1 cellular context compared by ENCODE assay signal in the genomic region with DNA sequence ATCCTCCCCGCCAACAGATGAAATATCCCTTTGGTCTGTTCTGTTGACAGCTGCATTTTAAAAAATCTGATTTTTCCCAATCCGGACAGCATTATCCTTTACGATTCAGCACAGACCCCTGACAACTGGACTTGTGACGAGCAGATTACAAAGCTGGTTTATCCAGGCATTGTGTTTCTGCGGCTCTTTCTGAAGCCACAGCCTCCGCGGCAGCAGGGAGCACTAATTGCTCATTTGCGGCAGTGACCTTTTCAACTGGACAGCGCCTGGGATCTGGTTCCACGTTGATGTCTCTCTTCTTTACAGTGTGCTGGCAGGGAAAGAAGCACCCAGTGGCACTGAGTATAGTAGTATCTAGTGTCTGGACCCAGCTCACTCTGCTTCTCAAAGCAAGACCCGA.
TF ChIP-seq lines count a peak whose summit lies in the region.

No MANE protein-coding gene starts in this region.

TF ChIP-seq in GM23338, 12 proteins besides CTCF, POLR2A, EP300 and RAD21 (continued from another document):
- TF ChIP-seq, protein P1, sequence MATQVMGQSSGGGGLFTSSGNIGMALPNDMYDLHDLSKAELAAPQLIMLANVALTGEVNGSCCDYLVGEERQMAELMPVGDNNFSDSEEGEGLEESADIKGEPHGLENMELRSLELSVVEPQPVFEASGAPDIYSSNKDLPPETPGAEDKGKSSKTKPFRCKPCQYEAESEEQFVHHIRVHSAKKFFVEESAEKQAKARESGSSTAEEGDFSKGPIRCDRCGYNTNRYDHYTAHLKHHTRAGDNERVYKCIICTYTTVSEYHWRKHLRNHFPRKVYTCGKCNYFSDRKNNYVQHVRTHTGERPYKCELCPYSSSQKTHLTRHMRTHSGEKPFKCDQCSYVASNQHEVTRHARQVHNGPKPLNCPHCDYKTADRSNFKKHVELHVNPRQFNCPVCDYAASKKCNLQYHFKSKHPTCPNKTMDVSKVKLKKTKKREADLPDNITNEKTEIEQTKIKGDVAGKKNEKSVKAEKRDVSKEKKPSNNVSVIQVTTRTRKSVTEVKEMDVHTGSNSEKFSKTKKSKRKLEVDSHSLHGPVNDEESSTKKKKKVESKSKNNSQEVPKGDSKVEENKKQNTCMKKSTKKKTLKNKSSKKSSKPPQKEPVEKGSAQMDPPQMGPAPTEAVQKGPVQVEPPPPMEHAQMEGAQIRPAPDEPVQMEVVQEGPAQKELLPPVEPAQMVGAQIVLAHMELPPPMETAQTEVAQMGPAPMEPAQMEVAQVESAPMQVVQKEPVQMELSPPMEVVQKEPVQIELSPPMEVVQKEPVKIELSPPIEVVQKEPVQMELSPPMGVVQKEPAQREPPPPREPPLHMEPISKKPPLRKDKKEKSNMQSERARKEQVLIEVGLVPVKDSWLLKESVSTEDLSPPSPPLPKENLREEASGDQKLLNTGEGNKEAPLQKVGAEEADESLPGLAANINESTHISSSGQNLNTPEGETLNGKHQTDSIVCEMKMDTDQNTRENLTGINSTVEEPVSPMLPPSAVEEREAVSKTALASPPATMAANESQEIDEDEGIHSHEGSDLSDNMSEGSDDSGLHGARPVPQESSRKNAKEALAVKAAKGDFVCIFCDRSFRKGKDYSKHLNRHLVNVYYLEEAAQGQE (IDR thresholded peaks at IDR 0.05; ENCODE audit: unreplicated experiment), result no peak
- TF ChIP-seq ZNF331 (CRISPR knock-in tag; IDR thresholded peaks at IDR 0.05; ENCODE audit: low read depth), result no peak
- TF ChIP-seq STAT1 (IDR thresholded peaks at IDR 0.05; ENCODE audit: unreplicated experiment), result no peak
- TF ChIP-seq EZH2 (IDR thresholded peaks at IDR 0.05; ENCODE audit: low read depth, unreplicated experiment), result no peak
- no peak for TF ChIP-seq ETS1 (IDR thresholded peaks at IDR 0.05)
- TF ChIP-seq ZNF114 (CRISPR knock-in tag; IDR thresholded peaks at IDR 0.05), result no peak
- TF ChIP-seq, protein P2, sequence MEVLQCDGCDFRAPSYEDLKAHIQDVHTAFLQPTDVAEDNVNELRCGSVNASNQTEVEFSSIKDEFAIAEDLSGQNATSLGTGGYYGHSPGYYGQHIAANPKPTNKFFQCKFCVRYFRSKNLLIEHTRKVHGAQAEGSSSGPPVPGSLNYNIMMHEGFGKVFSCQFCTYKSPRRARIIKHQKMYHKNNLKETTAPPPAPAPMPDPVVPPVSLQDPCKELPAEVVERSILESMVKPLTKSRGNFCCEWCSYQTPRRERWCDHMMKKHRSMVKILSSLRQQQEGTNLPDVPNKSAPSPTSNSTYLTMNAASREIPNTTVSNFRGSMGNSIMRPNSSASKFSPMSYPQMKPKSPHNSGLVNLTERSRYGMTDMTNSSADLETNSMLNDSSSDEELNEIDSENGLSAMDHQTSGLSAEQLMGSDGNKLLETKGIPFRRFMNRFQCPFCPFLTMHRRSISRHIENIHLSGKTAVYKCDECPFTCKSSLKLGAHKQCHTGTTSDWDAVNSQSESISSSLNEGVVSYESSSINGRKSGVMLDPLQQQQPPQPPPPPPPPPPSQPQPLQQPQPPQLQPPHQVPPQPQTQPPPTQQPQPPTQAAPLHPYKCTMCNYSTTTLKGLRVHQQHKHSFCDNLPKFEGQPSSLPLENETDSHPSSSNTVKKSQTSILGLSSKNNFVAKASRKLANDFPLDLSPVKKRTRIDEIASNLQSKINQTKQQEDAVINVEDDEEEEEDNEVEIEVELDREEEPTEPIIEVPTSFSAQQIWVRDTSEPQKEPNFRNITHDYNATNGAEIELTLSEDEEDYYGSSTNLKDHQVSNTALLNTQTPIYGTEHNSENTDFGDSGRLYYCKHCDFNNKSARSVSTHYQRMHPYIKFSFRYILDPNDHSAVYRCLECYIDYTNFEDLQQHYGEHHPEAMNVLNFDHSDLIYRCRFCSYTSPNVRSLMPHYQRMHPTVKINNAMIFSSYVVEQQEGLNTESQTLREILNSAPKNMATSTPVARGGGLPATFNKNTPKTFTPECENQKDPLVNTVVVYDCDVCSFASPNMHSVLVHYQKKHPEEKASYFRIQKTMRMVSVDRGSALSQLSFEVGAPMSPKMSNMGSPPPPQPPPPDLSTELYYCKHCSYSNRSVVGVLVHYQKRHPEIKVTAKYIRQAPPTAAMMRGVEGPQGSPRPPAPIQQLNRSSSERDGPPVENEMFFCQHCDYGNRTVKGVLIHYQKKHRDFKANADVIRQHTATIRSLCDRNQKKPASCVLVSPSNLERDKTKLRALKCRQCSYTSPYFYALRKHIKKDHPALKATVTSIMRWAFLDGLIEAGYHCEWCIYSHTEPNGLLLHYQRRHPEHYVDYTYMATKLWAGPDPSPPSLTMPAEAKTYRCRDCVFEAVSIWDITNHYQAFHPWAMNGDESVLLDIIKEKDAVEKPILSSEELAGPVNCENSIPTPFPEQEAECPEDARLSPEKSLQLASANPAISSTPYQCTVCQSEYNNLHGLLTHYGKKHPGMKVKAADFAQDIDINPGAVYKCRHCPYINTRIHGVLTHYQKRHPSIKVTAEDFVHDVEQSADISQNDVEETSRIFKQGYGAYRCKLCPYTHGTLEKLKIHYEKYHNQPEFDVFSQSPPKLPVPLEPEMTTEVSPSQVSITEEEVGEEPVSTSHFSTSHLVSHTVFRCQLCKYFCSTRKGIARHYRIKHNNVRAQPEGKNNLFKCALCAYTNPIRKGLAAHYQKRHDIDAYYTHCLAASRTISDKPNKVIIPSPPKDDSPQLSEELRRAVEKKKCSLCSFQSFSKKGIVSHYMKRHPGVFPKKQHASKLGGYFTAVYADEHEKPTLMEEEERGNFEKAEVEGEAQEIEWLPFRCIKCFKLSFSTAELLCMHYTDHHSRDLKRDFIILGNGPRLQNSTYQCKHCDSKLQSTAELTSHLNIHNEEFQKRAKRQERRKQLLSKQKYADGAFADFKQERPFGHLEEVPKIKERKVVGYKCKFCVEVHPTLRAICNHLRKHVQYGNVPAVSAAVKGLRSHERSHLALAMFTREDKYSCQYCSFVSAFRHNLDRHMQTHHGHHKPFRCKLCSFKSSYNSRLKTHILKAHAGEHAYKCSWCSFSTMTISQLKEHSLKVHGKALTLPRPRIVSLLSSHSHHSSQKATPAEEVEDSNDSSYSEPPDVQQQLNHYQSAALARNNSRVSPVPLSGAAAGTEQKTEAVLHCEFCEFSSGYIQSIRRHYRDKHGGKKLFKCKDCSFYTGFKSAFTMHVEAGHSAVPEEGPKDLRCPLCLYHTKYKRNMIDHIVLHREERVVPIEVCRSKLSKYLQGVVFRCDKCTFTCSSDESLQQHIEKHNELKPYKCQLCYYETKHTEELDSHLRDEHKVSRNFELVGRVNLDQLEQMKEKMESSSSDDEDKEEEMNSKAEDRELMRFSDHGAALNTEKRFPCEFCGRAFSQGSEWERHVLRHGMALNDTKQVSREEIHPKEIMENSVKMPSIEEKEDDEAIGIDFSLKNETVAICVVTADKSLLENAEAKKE (CRISPR knock-in tag; IDR thresholded peaks at IDR 0.05), result no peak
- TF ChIP-seq EZH2phosphoT487 (IDR thresholded peaks at IDR 0.05; ENCODE audit: unreplicated experiment), result no peak
- TF ChIP-seq JUNB (IDR thresholded peaks at IDR 0.05; ENCODE audit: unreplicated experiment), result no peak
- TF ChIP-seq CREB1 (CRISPR knock-in tag; IDR thresholded peaks at IDR 0.05; ENCODE audit: low read depth), result no peak
- TF ChIP-seq POLR2AphosphoS5 (IDR thresholded peaks at IDR 0.05; ENCODE audit: low read depth), result no peak
TF ChIP-seq in GM23338: peak in this region for 0.
